2 cellular contexts compared by ENCODE assay signal in genomic region chr2:26576565-26577441, GRCh38.
TF ChIP-seq lines count a peak whose summit lies in the region.

No MANE protein-coding gene starts in this region.

TF ChIP-seq in IMR-90, 13 proteins besides CTCF, POLR2A, EP300 and RAD21 (continued from another document):
- TF ChIP-seq USF2 (IDR thresholded peaks at IDR 0.05; ENCODE audit: low read depth, low read length) = no peak
- no peak for TF ChIP-seq RCOR1 (IDR thresholded peaks at IDR 0.05; ENCODE audit: insufficient replicate concordance, low read length)
- no peak for TF ChIP-seq ELK1 (IDR thresholded peaks at IDR 0.05; ENCODE audit: borderline replicate concordance, low read depth, low read length)
- TF ChIP-seq MAFK (IDR thresholded peaks at IDR 0.05; ENCODE audit: low read depth, low read length) = no peak
- TF ChIP-seq CEBPB (IDR thresholded peaks at IDR 0.05; ENCODE audit: low read depth, low read length) = no peak
- TF ChIP-seq NFE2L2 (IDR thresholded peaks at IDR 0.05; ENCODE audit: low read depth, low read length) = no peak
- no peak for TF ChIP-seq RFX5 (IDR thresholded peaks at IDR 0.05; ENCODE audit: low read depth, low read length)
- TF ChIP-seq CHD1 (IDR thresholded peaks at IDR 0.05; ENCODE audit: low read depth, low read length) = no peak

TF ChIP-seq in SK-N-SH, 30 proteins besides CTCF, POLR2A, EP300 and RAD21 (continued from another document):
- TF ChIP-seq RXRA (IDR thresholded peaks at IDR 0.05; ENCODE audit: borderline replicate concordance, low read depth) = no peak
- TF ChIP-seq TEAD4 (IDR thresholded peaks at IDR 0.05; ENCODE audit: borderline replicate concordance, insufficient read depth) = no peak
- TF ChIP-seq IRF3 (IDR thresholded peaks at IDR 0.05; ENCODE audit: low read depth, low read length) = no peak
TF ChIP-seq in SK-N-SH: peak in this region for 0.
